ENCODE assay signal across 1 cellular context in the genomic region with DNA sequence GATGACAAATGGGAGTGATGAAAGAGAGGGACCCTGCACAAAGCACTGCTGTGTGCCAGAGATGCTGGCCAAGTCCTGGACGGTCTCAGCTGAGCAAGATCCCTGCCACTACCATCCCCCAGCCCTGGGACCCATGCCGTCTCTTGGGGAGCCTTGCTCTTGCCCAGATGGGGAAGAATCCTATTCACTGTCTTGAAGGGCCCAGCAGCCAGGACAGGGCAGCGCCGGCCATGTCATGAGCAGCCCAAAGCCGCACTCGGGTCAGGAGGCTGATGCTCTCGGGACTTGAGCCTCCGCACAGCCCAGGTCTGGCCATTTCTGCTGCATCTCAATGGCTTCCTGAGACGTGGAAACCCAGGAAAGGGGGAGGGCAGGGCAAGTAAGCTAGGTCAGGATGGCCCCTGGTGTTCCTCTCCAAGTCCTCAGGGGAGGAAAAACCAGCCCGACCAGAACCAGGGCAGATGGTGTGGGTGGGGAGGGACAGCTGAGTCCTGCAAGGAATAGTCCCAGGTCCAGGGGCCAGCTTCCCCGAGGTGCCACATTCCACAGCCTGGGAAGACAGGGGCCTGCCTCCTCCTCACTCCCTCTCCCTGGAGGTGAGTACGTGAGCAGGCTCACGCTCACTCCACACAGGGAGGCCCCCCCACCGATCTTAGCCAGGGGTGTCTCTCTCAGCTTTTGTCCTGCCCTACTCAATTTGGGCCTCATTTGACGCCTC.
TF ChIP-seq lines count a peak whose summit lies in the region.

No MANE protein-coding gene starts in this region.

TF ChIP-seq in GM23338, 12 proteins besides CTCF, POLR2A, EP300 and RAD21:
- TF ChIP-seq, protein P1, sequence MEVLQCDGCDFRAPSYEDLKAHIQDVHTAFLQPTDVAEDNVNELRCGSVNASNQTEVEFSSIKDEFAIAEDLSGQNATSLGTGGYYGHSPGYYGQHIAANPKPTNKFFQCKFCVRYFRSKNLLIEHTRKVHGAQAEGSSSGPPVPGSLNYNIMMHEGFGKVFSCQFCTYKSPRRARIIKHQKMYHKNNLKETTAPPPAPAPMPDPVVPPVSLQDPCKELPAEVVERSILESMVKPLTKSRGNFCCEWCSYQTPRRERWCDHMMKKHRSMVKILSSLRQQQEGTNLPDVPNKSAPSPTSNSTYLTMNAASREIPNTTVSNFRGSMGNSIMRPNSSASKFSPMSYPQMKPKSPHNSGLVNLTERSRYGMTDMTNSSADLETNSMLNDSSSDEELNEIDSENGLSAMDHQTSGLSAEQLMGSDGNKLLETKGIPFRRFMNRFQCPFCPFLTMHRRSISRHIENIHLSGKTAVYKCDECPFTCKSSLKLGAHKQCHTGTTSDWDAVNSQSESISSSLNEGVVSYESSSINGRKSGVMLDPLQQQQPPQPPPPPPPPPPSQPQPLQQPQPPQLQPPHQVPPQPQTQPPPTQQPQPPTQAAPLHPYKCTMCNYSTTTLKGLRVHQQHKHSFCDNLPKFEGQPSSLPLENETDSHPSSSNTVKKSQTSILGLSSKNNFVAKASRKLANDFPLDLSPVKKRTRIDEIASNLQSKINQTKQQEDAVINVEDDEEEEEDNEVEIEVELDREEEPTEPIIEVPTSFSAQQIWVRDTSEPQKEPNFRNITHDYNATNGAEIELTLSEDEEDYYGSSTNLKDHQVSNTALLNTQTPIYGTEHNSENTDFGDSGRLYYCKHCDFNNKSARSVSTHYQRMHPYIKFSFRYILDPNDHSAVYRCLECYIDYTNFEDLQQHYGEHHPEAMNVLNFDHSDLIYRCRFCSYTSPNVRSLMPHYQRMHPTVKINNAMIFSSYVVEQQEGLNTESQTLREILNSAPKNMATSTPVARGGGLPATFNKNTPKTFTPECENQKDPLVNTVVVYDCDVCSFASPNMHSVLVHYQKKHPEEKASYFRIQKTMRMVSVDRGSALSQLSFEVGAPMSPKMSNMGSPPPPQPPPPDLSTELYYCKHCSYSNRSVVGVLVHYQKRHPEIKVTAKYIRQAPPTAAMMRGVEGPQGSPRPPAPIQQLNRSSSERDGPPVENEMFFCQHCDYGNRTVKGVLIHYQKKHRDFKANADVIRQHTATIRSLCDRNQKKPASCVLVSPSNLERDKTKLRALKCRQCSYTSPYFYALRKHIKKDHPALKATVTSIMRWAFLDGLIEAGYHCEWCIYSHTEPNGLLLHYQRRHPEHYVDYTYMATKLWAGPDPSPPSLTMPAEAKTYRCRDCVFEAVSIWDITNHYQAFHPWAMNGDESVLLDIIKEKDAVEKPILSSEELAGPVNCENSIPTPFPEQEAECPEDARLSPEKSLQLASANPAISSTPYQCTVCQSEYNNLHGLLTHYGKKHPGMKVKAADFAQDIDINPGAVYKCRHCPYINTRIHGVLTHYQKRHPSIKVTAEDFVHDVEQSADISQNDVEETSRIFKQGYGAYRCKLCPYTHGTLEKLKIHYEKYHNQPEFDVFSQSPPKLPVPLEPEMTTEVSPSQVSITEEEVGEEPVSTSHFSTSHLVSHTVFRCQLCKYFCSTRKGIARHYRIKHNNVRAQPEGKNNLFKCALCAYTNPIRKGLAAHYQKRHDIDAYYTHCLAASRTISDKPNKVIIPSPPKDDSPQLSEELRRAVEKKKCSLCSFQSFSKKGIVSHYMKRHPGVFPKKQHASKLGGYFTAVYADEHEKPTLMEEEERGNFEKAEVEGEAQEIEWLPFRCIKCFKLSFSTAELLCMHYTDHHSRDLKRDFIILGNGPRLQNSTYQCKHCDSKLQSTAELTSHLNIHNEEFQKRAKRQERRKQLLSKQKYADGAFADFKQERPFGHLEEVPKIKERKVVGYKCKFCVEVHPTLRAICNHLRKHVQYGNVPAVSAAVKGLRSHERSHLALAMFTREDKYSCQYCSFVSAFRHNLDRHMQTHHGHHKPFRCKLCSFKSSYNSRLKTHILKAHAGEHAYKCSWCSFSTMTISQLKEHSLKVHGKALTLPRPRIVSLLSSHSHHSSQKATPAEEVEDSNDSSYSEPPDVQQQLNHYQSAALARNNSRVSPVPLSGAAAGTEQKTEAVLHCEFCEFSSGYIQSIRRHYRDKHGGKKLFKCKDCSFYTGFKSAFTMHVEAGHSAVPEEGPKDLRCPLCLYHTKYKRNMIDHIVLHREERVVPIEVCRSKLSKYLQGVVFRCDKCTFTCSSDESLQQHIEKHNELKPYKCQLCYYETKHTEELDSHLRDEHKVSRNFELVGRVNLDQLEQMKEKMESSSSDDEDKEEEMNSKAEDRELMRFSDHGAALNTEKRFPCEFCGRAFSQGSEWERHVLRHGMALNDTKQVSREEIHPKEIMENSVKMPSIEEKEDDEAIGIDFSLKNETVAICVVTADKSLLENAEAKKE (CRISPR knock-in tag; IDR thresholded peaks at IDR 0.05): no peak
- TF ChIP-seq EZH2 (IDR thresholded peaks at IDR 0.05; ENCODE audit: low read depth, unreplicated experiment) (no peak), STAT1 (IDR thresholded peaks at IDR 0.05; ENCODE audit: unreplicated experiment) (no peak), POLR2AphosphoS5 (IDR thresholded peaks at IDR 0.05; ENCODE audit: low read depth) (no peak), NANOG (IDR thresholded peaks at IDR 0.05; ENCODE audit: borderline replicate concordance) (no peak), ZNF114 (CRISPR knock-in tag; IDR thresholded peaks at IDR 0.05) (no peak), ZNF331 (CRISPR knock-in tag; IDR thresholded peaks at IDR 0.05; ENCODE audit: low read depth) (no peak), CREB1 (CRISPR knock-in tag; IDR thresholded peaks at IDR 0.05; ENCODE audit: low read depth) (no peak), JUNB (IDR thresholded peaks at IDR 0.05; ENCODE audit: unreplicated experiment) (no peak), EZH2phosphoT487 (IDR thresholded peaks at IDR 0.05; ENCODE audit: unreplicated experiment) (no peak)
- TF ChIP-seq, protein P2, sequence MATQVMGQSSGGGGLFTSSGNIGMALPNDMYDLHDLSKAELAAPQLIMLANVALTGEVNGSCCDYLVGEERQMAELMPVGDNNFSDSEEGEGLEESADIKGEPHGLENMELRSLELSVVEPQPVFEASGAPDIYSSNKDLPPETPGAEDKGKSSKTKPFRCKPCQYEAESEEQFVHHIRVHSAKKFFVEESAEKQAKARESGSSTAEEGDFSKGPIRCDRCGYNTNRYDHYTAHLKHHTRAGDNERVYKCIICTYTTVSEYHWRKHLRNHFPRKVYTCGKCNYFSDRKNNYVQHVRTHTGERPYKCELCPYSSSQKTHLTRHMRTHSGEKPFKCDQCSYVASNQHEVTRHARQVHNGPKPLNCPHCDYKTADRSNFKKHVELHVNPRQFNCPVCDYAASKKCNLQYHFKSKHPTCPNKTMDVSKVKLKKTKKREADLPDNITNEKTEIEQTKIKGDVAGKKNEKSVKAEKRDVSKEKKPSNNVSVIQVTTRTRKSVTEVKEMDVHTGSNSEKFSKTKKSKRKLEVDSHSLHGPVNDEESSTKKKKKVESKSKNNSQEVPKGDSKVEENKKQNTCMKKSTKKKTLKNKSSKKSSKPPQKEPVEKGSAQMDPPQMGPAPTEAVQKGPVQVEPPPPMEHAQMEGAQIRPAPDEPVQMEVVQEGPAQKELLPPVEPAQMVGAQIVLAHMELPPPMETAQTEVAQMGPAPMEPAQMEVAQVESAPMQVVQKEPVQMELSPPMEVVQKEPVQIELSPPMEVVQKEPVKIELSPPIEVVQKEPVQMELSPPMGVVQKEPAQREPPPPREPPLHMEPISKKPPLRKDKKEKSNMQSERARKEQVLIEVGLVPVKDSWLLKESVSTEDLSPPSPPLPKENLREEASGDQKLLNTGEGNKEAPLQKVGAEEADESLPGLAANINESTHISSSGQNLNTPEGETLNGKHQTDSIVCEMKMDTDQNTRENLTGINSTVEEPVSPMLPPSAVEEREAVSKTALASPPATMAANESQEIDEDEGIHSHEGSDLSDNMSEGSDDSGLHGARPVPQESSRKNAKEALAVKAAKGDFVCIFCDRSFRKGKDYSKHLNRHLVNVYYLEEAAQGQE (IDR thresholded peaks at IDR 0.05; ENCODE audit: unreplicated experiment): no peak
- TF ChIP-seq, protein P3, sequence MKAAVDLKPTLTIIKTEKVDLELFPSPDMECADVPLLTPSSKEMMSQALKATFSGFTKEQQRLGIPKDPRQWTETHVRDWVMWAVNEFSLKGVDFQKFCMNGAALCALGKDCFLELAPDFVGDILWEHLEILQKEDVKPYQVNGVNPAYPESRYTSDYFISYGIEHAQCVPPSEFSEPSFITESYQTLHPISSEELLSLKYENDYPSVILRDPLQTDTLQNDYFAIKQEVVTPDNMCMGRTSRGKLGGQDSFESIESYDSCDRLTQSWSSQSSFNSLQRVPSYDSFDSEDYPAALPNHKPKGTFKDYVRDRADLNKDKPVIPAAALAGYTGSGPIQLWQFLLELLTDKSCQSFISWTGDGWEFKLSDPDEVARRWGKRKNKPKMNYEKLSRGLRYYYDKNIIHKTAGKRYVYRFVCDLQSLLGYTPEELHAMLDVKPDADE (IDR thresholded peaks at IDR 0.05): no peak
